In the genomic region with DNA sequence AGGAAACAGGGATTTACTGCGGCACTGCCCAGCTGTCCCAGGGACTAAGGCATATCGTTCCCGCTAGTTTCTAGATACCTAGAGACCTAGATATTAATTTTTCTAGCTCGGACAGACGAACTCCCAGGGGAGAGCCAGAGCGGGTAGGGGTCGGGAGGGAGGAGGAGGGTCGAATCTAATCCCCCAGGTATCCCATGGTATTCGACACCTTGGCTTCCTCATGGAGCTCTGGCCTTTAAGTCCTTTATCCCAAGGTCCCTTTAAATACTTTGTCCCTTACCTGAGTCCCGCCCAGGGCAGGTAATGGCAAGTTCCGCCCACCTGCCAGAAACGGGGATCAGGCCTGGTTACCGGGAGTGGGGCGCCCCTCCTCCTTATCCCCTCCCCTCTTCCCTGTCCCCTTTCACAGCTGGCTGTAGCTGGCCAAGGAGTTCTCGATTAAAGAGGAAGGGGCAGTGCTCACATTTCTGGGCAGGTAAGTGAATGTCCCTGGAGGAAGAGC, we compare ENCODE assay signal across 8 cellular contexts. TPM values are rescaled to one million over a fixed set of nuclear protein-coding genes. Genes with fewer than 3 reads are reported as not detected.
DNase-seq lines count a peak whose midpoint lies in the region; ATAC-seq and TF ChIP-seq lines count a peak whose summit lies in the region.

A gene (plus strand): TSS at position 310 of the 502 bp plus-strand sequence. CDS start 1,904 bp downstream, outside the sequence.

- 67 to 68% methylated on average over 5 to 15 of the region's 15 CpGs for whole genome bisulfite sequencing in endodermal cell (ENCODE audit: insufficient coverage in 1 of 2, insufficient read length in 1 of 2), 2 experiments

- ATAC-seq in CD8-positive, alpha-beta T cell, result no peak

- H3K27me3 ChIP-seq in CD8-positive, alpha-beta T cell (ENCODE audit: insufficient read depth, low read length), result no peaks in the 10 kb centered on the region
- no peaks in the 10 kb centered on the region for H3K27me3 ChIP-seq in endodermal cell (ENCODE audit: control insufficient read depth, insufficient read depth, low read length, poor library complexity, severe bottlenecking)
- H3K27me3 ChIP-seq in neural cell (ENCODE audit: insufficient read depth, low read depth, low read length), result no peaks in the 10 kb centered on the region

- H3K4me1 ChIP-seq in CD8-positive, alpha-beta T cell (ENCODE audit: insufficient read depth, low read length), result peaks cover 22% of the 10 kb centered on the region
- H3K4me1 ChIP-seq in endodermal cell (ENCODE audit: control insufficient read depth, insufficient read depth, low read length), result no peaks in the 10 kb centered on the region

- peak in 1 of 7 experiments; percentile 20 for DNase-seq in CD8-positive, alpha-beta T cell
- peak; percentile 53 for DNase-seq in NCI-H69 (lab: John Stamatoyannopoulos, UW)
- DNase-seq in endodermal cell, result peak; percentile 74
- DNase-seq in KG1 (lab: John Stamatoyannopoulos, UW), result no peak
- DNase-seq in NAMALWA (ENCODE audit: low spot score), result no peak
- DNase-seq in posterior vena cava (ENCODE audit: low spot score), result no peak
- DNase-seq in CD1c-positive myeloid dendritic cell (ENCODE audit: extremely low spot score), result no peak

- H3K4me3 Mint-ChIP-seq in CD8-positive, alpha-beta T cell, result peak within 1 kb of the TSS; percentile 95
- peak within 1 kb of the TSS; percentile 96 for H3K4me3 Mint-ChIP-seq in endodermal cell

- H3K4me3 ChIP-seq in CD8-positive, alpha-beta T cell (ENCODE audit: low read depth, low read length), result peak within 1 kb of the TSS; percentile 68
- peak within 1 kb of the TSS; percentile 96 for H3K4me3 ChIP-seq in endodermal cell (ENCODE audit: low read length)
- peak within 1 kb of the TSS; percentile 77 for H3K4me3 ChIP-seq in neural cell (ENCODE audit: low read length)

- H3K36me3 ChIP-seq in CD8-positive, alpha-beta T cell (ENCODE audit: insufficient read depth, low read length), result no peaks in the 10 kb centered on the region
- peaks cover 6% of the 10 kb centered on the region for H3K36me3 ChIP-seq in endodermal cell (ENCODE audit: control insufficient read depth, insufficient read depth, low read length)
- no peaks in the 10 kb centered on the region for H3K36me3 ChIP-seq in neural cell (ENCODE audit: insufficient read depth, low read length)

- H3F3A ChIP-seq in neural cell (ENCODE audit: insufficient read depth, low read length, poor library complexity, severe bottlenecking), result no peaks in the 10 kb centered on the region

- H4K20me1 ChIP-seq in neural cell (ENCODE audit: insufficient read depth), result no peaks in the 10 kb centered on the region

- TF ChIP-seq EP300 in neural cell (conservative IDR thresholded peaks at IDR 0.05; ENCODE audit: poor library complexity, severe bottlenecking), result no peak

- intact Hi-C loops in CD8-positive, alpha-beta T cell (cut with DNase I, micrococcal nuclease), result no loop called here
- intact Hi-C loops in posterior vena cava (cut with DNase I), result no loop called here

- H3K4me1 Mint-ChIP-seq in CD8-positive, alpha-beta T cell (ENCODE audit: low read depth), result peaks cover 38% of the 10 kb centered on the region
- H3K4me1 Mint-ChIP-seq in endodermal cell, result peaks cover 15% of the 10 kb centered on the region

- peak within 1 kb of the TSS; percentile 64 for H3K4me2 ChIP-seq in neural cell (ENCODE audit: low read length)

- H3K9me3 Mint-ChIP-seq in CD8-positive, alpha-beta T cell, result no peaks in the 10 kb centered on the region
- no peaks in the 10 kb centered on the region for H3K9me3 Mint-ChIP-seq in endodermal cell

- no peak for TF ChIP-seq RAD21 in neural cell (conservative IDR thresholded peaks at IDR 0.05)

- no peaks in the 10 kb centered on the region for H3K9me3 ChIP-seq in CD8-positive, alpha-beta T cell (ENCODE audit: low read length)
- H3K9me3 ChIP-seq in endodermal cell (ENCODE audit: control insufficient read depth, low read length) (no peaks in the 10 kb centered on the region), neural cell (ENCODE audit: low read length) (no peaks in the 10 kb centered on the region)

- H3K36me3 Mint-ChIP-seq in CD8-positive, alpha-beta T cell, result peaks cover 15% of the 10 kb centered on the region
- H3K36me3 Mint-ChIP-seq in endodermal cell (ENCODE audit: low read depth), result peaks cover 3% of the 10 kb centered on the region

- peaks cover 30% of the 10 kb centered on the region for H3K79me2 ChIP-seq in neural cell (replicated peaks; ENCODE audit: insufficient read depth, low read length)

- CTCF ChIA-PET in CD8-positive, alpha-beta T cell (lab: Charles Lee), result interaction anchor here (1.0 to 5.4 kb wide), 9 partner anchors 9 to 96 kb away, joined by 3 to 31 read pairs (median 5); a partner anchor contains a TSS

- H2AFZ ChIP-seq in neural cell (ENCODE audit: low read depth, low read length), result peak within 1 kb of the TSS; percentile 46

- H3K27ac ChIP-seq in CD8-positive, alpha-beta T cell (ENCODE audit: low read depth, low read length), result peak within 1 kb of the TSS; percentile 63
- H3K27ac ChIP-seq in endodermal cell (ENCODE audit: low read depth, low read length) (peak within 1 kb of the TSS; percentile 9), neural cell (ENCODE audit: low read length) (peak within 1 kb of the TSS; percentile 57)

- H3K27ac Mint-ChIP-seq in CD8-positive, alpha-beta T cell, result peak within 1 kb of the TSS; percentile 94
- peak within 1 kb of the TSS; percentile 97 for H3K27ac Mint-ChIP-seq in endodermal cell

- no peaks in the 10 kb centered on the region for H3K9me2 ChIP-seq in neural cell (ENCODE audit: insufficient read depth, low read length)

- POLR2A ChIA-PET in CD8-positive, alpha-beta T cell (lab: Charles Lee), result interaction anchor here (0.9 to 3.3 kb wide), 17 partner anchors 9 to 129 kb away, joined by 3 to 30 read pairs (median 7); a partner anchor contains a TSS

- H3K9ac ChIP-seq in endodermal cell (ENCODE audit: extremely low read depth, low read length, poor library complexity, severe bottlenecking) (peak within 1 kb of the TSS; percentile 75), neural cell (ENCODE audit: low read length) (peak within 1 kb of the TSS; percentile 71)

- TF ChIP-seq CTCF in CD8-positive, alpha-beta T cell (IDR thresholded peaks at IDR 0.05), result no peak
- TF ChIP-seq CTCF in endodermal cell (conservative IDR thresholded peaks at IDR 0.05) (no peak), neural cell (IDR thresholded peaks at IDR 0.05; ENCODE audit: poor library complexity, severe bottlenecking) (no peak)

- no peaks in the 10 kb centered on the region for H3K27me3 Mint-ChIP-seq in CD8-positive, alpha-beta T cell (ENCODE audit: low read depth)
- H3K27me3 Mint-ChIP-seq in endodermal cell (ENCODE audit: insufficient read depth), result no peaks in the 10 kb centered on the region

TF ChIP-seq in neural cell, 6 proteins besides CTCF, POLR2A, EP300 and RAD21:
- TF ChIP-seq EZH2 (IDR thresholded peaks at IDR 0.05; ENCODE audit: borderline replicate concordance, insufficient read depth, low read length, poor library complexity, severe bottlenecking) (no peak), MXI1 (conservative IDR thresholded peaks at IDR 0.05; ENCODE audit: poor library complexity, severe bottlenecking) (no peak), POLR2AphosphoS5 (IDR thresholded peaks at IDR 0.05) (no peak), TAF1 (IDR thresholded peaks at IDR 0.05; ENCODE audit: low read depth) (no peak), SMC3 (conservative IDR thresholded peaks at IDR 0.05; ENCODE audit: poor library complexity) (no peak)
- TF ChIP-seq, protein P1, sequence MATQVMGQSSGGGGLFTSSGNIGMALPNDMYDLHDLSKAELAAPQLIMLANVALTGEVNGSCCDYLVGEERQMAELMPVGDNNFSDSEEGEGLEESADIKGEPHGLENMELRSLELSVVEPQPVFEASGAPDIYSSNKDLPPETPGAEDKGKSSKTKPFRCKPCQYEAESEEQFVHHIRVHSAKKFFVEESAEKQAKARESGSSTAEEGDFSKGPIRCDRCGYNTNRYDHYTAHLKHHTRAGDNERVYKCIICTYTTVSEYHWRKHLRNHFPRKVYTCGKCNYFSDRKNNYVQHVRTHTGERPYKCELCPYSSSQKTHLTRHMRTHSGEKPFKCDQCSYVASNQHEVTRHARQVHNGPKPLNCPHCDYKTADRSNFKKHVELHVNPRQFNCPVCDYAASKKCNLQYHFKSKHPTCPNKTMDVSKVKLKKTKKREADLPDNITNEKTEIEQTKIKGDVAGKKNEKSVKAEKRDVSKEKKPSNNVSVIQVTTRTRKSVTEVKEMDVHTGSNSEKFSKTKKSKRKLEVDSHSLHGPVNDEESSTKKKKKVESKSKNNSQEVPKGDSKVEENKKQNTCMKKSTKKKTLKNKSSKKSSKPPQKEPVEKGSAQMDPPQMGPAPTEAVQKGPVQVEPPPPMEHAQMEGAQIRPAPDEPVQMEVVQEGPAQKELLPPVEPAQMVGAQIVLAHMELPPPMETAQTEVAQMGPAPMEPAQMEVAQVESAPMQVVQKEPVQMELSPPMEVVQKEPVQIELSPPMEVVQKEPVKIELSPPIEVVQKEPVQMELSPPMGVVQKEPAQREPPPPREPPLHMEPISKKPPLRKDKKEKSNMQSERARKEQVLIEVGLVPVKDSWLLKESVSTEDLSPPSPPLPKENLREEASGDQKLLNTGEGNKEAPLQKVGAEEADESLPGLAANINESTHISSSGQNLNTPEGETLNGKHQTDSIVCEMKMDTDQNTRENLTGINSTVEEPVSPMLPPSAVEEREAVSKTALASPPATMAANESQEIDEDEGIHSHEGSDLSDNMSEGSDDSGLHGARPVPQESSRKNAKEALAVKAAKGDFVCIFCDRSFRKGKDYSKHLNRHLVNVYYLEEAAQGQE (IDR thresholded peaks at IDR 0.05; ENCODE audit: borderline replicate concordance), result no peak
TF ChIP-seq in neural cell: peak in this region for 0.

RNA-seq across cellular contexts. Expression of the gene that starts here (rescaled TPM):
- total RNA-seq in CD8-positive, alpha-beta T cell, result 1 to 10 TPM in 1 of 2 experiments, under 1 TPM in 1; 0.52 to 1.4 TPM
- 1 to 10 TPM; 3.7 to 6.9 TPM for total RNA-seq in endodermal cell
- 0.53 TPM for polyA plus RNA-seq in endodermal cell (2013, experiment 1 of 2)
- 0.25 TPM for polyA plus RNA-seq in endodermal cell (2013, experiment 2 of 2)
- not detected in 2 replicates for polyA plus RNA-seq in neural cell
- 0.69 and 2.2 TPM in 2 replicates for polyA minus RNA-seq in neural cell
- under 1 TPM; 0.46 to 0.52 TPM for total RNA-seq in posterior vena cava

Comparison
In these comparisons a context has a peak if more than half of its experiments do, and no peak if none do; other contexts are left out.
1. DNase-seq: peak in NCI-H69 (single experiment) and endodermal cell (single experiment); none in KG1 (single experiment), NAMALWA (single experiment), posterior vena cava (single experiment) and CD1c-positive myeloid dendritic cell (single experiment).
2. H3K27ac ChIP-seq: peak in every context shown above with its lines; median percentile 63 in CD8-positive, alpha-beta T cell; 57 in neural cell; 9 in endodermal cell.
3. Peak in every context shown above with its lines, with median percentiles within 50 percentile points of each other: H3K4me3 ChIP-seq.